Comparison of ENCODE assay signal across 9 cellular contexts in the genomic region with DNA sequence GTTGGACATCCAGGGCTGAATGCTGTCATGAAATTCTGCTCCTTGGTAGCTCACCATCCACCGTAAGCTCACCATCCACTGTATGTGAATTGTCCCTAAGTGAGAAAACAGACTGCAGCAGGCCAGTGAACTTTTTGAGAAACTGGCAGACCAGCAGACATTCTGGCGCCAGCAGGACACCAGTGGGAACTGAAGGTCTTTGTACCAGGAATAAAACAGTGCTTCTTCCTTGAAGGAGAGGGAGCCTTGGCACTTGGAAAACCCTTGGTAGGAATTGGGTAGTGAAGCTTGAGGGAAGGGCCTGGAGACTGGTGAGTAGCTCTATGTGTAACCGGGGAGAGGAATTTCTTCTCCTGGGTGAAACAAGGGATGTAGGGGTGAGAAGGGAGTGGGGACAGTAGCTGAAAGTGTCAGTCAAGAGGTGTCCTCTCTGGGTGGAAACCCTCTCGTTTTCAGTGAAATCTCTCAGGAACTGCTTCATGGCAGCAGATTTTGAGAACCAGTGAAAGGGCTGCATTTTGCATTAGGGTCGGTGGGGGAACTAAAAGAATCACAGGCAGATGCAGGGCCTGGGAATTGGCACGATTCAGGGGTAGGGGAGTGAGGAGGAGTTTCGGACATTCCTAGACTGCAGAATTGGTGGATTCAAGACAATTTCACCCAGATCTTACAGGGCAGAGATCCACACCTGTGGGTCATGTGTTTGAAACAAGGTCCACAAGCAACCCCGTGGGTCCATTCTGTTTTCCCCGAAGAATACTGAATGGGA.
DNase-seq lines count a peak whose midpoint lies in the region; ATAC-seq, FAIRE-seq and TF ChIP-seq lines count a peak whose summit lies in the region.
"Had no signal": no experiment of that assay in that cellular context is flagged by ENCODE, and none has a peak within 500 bp of the region (broad histone marks: within the 10 kb centered on the region; RNA-seq: fewer than 3 reads in every experiment).

No MANE protein-coding gene starts in this region.

- TF ChIP-seq CTCF in esophagus squamous epithelium (IDR thresholded peaks at IDR 0.05): no peak

- 70 to 82% methylated on average over 8 to 9 of the region's 9 CpGs for WGBS in esophagus squamous epithelium, 2 donors

- peak overlapping the region in 3 of 4 donors; percentile 33 to 60 (median 38) for H3K4me3 ChIP-seq in esophagus squamous epithelium

- H3K4me1 ChIP-seq in esophagus squamous epithelium: peaks cover 26 to 60% (median 30%) of the 10 kb centered on the region in 3 donors

- H3K27me3 ChIP-seq in esophagus squamous epithelium: peaks cover 0 to 61% (median 0%) of the 10 kb centered on the region in 4 donors

- H3K36me3 ChIP-seq in esophagus squamous epithelium: no peaks in the 10 kb centered on the region

- TF ChIP-seq POLR2A in esophagus squamous epithelium (IDR thresholded peaks at IDR 0.05): no peak

- ATAC-seq in GM19452 (IDR thresholded peaks at IDR 0.05; ENCODE audit: unreplicated experiment) (no peak), HG03432 (IDR thresholded peaks at IDR 0.05; ENCODE audit: unreplicated experiment) (no peak)

- intact Hi-C loops in esophagus squamous epithelium (cut with DNase I): no loop called here

- DNase-seq in COLO829 (ENCODE audit: low spot score) (peak; percentile 52), NCI-H2227 (lab: John Stamatoyannopoulos, UW; ENCODE audit: unreplicated experiment) (peak; percentile 59), esophagus squamous epithelium (lab: John Stamatoyannopoulos, UW) (no peak), pons (ENCODE audit: low spot score) (peak; percentile 48), frontal cortex (ENCODE audit: low spot score in 2 of 2) (no peak), iPS-NIHi7 (ENCODE audit: extremely low spot score) (no peak)

- FAIRE-seq in frontal cortex (lab: Jason Lieb, UNC): no peak
- FAIRE-seq: GM18507 had no signal

- no peaks in the 10 kb centered on the region for H3K9me3 ChIP-seq in esophagus squamous epithelium

- H3K27ac ChIP-seq in esophagus squamous epithelium: peak overlapping the region in 3 of 4 donors; percentile 2 to 23 (median 14)

Comparison
In these comparisons a context has a peak if more than half of its experiments do, and no peak if none do; other contexts are left out.
1. DNase-seq: peak in COLO829 (single experiment), NCI-H2227 (single experiment) and pons (single experiment); none in esophagus squamous epithelium (single experiment), frontal cortex (0 of 2) and iPS-NIHi7 (single experiment).